In the genomic region with DNA sequence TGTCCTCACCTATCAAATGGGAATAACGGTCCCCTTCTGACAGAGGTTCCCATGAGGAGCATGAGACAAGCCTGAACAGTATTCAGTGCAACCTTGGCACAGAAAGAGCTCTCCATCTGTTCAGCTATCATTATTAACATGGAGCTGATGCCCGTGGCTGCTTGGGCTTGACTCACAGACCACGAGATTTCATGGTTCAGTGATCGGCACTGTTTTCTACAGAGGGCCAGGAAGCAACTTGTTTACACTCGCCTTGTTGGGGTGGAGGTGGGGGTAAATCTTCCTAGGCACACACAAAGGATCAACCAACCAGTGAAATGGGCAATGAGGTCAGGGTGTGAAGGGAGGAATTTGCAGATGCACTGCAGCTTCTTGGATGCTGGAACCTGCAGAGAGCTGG, we compare ENCODE assay signal across 11 cellular contexts.
DNase-seq lines count a peak whose midpoint lies in the region; ATAC-seq, FAIRE-seq and TF ChIP-seq lines count a peak whose summit lies in the region.
"Had no signal": no experiment of that assay in that cellular context is flagged by ENCODE, and none has a peak within 500 bp of the region (broad histone marks: within the 10 kb centered on the region; RNA-seq: fewer than 3 reads in every experiment).

No MANE protein-coding gene starts in this region.

- H3K36me3 Mint-ChIP-seq in activated CD8-positive, alpha-beta memory T cell treated with anti-CD3 and anti-CD28 coated beads, Interleukin-2, amount 10 ng/mL, durations not matched to agents 7 days and 5 days = no peaks in the 10 kb centered on the region

- H3K4me3 ChIP-seq in pancreas (no peak overlapping the region), left lung (no peak overlapping the region)
- H3K4me3 ChIP-seq: ovary, thoracic aorta had no signal

- no peak overlapping the region for H3K27ac Mint-ChIP-seq in activated CD8-positive, alpha-beta memory T cell treated with anti-CD3 and anti-CD28 coated beads, Interleukin-2, amount 10 ng/mL, durations not matched to agents 7 days and 5 days

- H3K27ac ChIP-seq in pancreas = no peak overlapping the region
- no peak overlapping the region for H3K27ac ChIP-seq in left lung
- H3K27ac ChIP-seq: ovary, thoracic aorta had no signal

- CTCF ChIA-PET in activated CD8-positive, alpha-beta memory T cell treated with anti-CD3 and anti-CD28 coated beads, Interleukin-2, amount 10 ng/mL, durations not matched to agents 7 days and 5 days (lab: Charles Lee) = interaction anchor here (1.1 kb wide), 1 partner anchor 8 kb away, joined by 3 read pairs; no protein-coding TSS in a partner anchor

- H3K27me3 ChIP-seq in pancreas (no peaks in the 10 kb centered on the region), left lung (no peaks in the 10 kb centered on the region)
- H3K27me3 ChIP-seq: ovary had no signal

- H3K9me3 ChIP-seq in pancreas (no peaks in the 10 kb centered on the region), left lung (peaks cover 0 to 2% of the 10 kb centered on the region in 2 donors)
- H3K9me3 ChIP-seq: ovary, thoracic aorta had no signal

- H3K4me1 Mint-ChIP-seq in activated CD8-positive, alpha-beta memory T cell treated with anti-CD3 and anti-CD28 coated beads, Interleukin-2, amount 10 ng/mL, durations not matched to agents 7 days and 5 days = peaks cover 5% of the 10 kb centered on the region

- DNase-seq in COLO668 (lab: John Stamatoyannopoulos, UW; ENCODE audit: unreplicated experiment) = peak; percentile 70
- peak; percentile 55 for DNase-seq in amniotic epithelial cell (ENCODE audit: low read depth)
- no peak for DNase-seq in urothelium cell line (ENCODE audit: low spot score)
- DNase-seq in activated CD8-positive, alpha-beta memory T cell treated with anti-CD3 and anti-CD28 coated beads, Interleukin-2, amount 10 ng/mL, durations not matched to agents 7 days and 5 days = no peak
- DNase-seq in pancreas = no peak
- DNase-seq in left lung = no peak
- DNase-seq: DND-41, ovary had no signal

- H3K36me3 ChIP-seq in pancreas (peaks cover 0 to 9% (median 0%) of the 10 kb centered on the region in 3 donors), left lung (peaks cover 0 to 6% of the 10 kb centered on the region in 2 donors)
- H3K36me3 ChIP-seq: ovary had no signal

- H3K4me1 ChIP-seq in pancreas = no peaks in the 10 kb centered on the region
- no peaks in the 10 kb centered on the region for H3K4me1 ChIP-seq in left lung

- H3K4me3 Mint-ChIP-seq in activated CD8-positive, alpha-beta memory T cell treated with anti-CD3 and anti-CD28 coated beads, Interleukin-2, amount 10 ng/mL, durations not matched to agents 7 days and 5 days = no peak overlapping the region

- ATAC-seq in GM19463 (IDR thresholded peaks at IDR 0.05; ENCODE audit: unreplicated experiment) (peak; percentile 86), HG03439 (IDR thresholded peaks at IDR 0.05; ENCODE audit: unreplicated experiment) (peak; percentile 69), pancreas (no peak), left lung (no peak)
- ATAC-seq in activated CD8-positive, alpha-beta memory T cell treated with anti-CD3 and anti-CD28 coated beads, Interleukin-2, amount 10 ng/mL, durations not matched to agents 7 days and 5 days = no peak

- intact Hi-C loops in pancreas (cut with DNase I) (no loop called here), left lung (cut with DNase I) (no loop called here)

- FAIRE-seq in urothelium cell line (lab: Jason Lieb, UNC) (no peak), pancreas (lab: Jason Lieb, UNC) (no peak)

- WGBS in pancreas, 2 donors = 70 to 73% methylated on average over 5 of the region's 5 CpGs

- TF ChIP-seq CTCF in pancreas (IDR thresholded peaks at IDR 0.05) (no peak), left lung (IDR thresholded peaks at IDR 0.05) (no peak)

- peaks cover 7% of the 10 kb centered on the region for H3K27me3 Mint-ChIP-seq in activated CD8-positive, alpha-beta memory T cell treated with anti-CD3 and anti-CD28 coated beads, Interleukin-2, amount 10 ng/mL, durations not matched to agents 7 days and 5 days

- peaks cover 4% of the 10 kb centered on the region for H3K9me3 Mint-ChIP-seq in activated CD8-positive, alpha-beta memory T cell treated with anti-CD3 and anti-CD28 coated beads, Interleukin-2, amount 10 ng/mL, durations not matched to agents 7 days and 5 days (ENCODE audit: low read depth)

Comparison
In these comparisons a context has a peak if more than half of its experiments do, and no peak if none do; other contexts are left out.
1. DNase-seq: peak in COLO668 (single experiment) and amniotic epithelial cell (single experiment); none in urothelium cell line (single experiment), activated CD8-positive, alpha-beta memory T cell treated with anti-CD3 and anti-CD28 coated beads, Interleukin-2, amount 10 ng/mL, durations not matched to agents 7 days and 5 days (single experiment), pancreas (0 of 6) and left lung (0 of 2).
2. ATAC-seq: peak in GM19463 (single experiment) and HG03439 (single experiment); none in activated CD8-positive, alpha-beta memory T cell treated with anti-CD3 and anti-CD28 coated beads, Interleukin-2, amount 10 ng/mL, durations not matched to agents 7 days and 5 days (single experiment), pancreas (0 of 4) and left lung (single experiment).